Comparison of ENCODE assay signal across 1 cellular context in the genomic region with DNA sequence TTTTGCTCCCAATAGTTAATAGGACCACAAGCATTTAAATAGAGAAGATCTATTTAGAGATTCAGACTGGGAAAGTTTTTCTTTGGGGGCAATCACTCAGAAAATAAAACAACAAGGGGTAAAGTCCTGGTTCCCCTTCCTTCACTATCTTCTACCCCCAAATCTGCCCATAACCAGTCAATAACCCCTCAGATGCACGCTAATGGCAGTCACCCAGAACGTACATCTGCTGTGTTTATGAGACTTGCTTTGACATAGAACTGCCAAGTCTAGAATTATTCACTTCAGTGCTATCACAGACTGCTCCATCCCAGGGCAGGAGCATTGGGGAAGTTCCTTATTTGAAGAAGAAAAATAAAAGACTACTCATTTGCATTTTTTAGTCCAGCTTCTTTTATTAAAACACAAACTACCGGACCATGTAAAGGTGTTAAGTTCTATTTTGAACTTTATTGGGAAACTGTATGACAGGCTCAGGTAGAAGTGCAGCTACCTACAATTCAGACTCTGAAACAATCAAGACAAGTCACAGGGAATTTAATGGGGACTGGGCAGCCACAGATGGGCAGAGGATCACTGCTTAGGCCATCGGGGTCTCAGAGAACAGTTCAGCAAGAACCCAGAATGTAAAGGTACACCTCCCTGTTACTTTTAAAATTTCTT.
TF ChIP-seq lines count a peak whose summit lies in the region.

No MANE protein-coding gene starts in this region.

TF ChIP-seq in GM12878, 131 proteins besides CTCF, POLR2A, EP300 and RAD21:
- no peak for TF ChIP-seq SIX5 (IDR thresholded peaks at IDR 0.05; ENCODE audit: low read depth, low read length, severe bottlenecking)
- TF ChIP-seq MEF2B (IDR thresholded peaks at IDR 0.05; ENCODE audit: partially characterized antibody, poor library complexity, severe bottlenecking), result peak; percentile 51
- peak; percentile 69 for TF ChIP-seq RUNX3 (IDR thresholded peaks at IDR 0.05; ENCODE audit: low read length)
- 0 out of 2 replicates have a peak, but pooled peaks have one; percentile 19 for TF ChIP-seq PML (IDR thresholded peaks at IDR 0.05; ENCODE audit: low read length)
- TF ChIP-seq EED (IDR thresholded peaks at IDR 0.05; ENCODE audit: low read depth), result 0 out of 2 replicates have a peak, but pooled peaks have one; percentile 28
- peak; percentile 54 for TF ChIP-seq IKZF1 (conservative IDR thresholded peaks at IDR 0.05)
- TF ChIP-seq, protein P1, sequence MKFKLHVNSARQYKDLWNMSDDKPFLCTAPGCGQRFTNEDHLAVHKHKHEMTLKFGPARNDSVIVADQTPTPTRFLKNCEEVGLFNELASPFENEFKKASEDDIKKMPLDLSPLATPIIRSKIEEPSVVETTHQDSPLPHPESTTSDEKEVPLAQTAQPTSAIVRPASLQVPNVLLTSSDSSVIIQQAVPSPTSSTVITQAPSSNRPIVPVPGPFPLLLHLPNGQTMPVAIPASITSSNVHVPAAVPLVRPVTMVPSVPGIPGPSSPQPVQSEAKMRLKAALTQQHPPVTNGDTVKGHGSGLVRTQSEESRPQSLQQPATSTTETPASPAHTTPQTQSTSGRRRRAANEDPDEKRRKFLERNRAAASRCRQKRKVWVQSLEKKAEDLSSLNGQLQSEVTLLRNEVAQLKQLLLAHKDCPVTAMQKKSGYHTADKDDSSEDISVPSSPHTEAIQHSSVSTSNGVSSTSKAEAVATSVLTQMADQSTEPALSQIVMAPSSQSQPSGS (IDR thresholded peaks at IDR 0.05; ENCODE audit: low read length), result 0 out of 2 replicates have a peak, but pooled peaks have one; percentile 38
- peak; percentile 68 for TF ChIP-seq NFIC (IDR thresholded peaks at IDR 0.05; ENCODE audit: low read depth, low read length)
- peak; percentile 58; the same call in 1 of the 2 replicates for TF ChIP-seq BCL11A (IDR thresholded peaks at IDR 0.05; ENCODE audit: low read depth, low read length)
- TF ChIP-seq CREM (IDR thresholded peaks at IDR 0.05; ENCODE audit: low read depth), result peak; percentile 50; the same call in 1 of the 2 replicates
- peak; percentile 56 for TF ChIP-seq MTA2 (IDR thresholded peaks at IDR 0.05; ENCODE audit: low read depth)
- TF ChIP-seq, protein P2, sequence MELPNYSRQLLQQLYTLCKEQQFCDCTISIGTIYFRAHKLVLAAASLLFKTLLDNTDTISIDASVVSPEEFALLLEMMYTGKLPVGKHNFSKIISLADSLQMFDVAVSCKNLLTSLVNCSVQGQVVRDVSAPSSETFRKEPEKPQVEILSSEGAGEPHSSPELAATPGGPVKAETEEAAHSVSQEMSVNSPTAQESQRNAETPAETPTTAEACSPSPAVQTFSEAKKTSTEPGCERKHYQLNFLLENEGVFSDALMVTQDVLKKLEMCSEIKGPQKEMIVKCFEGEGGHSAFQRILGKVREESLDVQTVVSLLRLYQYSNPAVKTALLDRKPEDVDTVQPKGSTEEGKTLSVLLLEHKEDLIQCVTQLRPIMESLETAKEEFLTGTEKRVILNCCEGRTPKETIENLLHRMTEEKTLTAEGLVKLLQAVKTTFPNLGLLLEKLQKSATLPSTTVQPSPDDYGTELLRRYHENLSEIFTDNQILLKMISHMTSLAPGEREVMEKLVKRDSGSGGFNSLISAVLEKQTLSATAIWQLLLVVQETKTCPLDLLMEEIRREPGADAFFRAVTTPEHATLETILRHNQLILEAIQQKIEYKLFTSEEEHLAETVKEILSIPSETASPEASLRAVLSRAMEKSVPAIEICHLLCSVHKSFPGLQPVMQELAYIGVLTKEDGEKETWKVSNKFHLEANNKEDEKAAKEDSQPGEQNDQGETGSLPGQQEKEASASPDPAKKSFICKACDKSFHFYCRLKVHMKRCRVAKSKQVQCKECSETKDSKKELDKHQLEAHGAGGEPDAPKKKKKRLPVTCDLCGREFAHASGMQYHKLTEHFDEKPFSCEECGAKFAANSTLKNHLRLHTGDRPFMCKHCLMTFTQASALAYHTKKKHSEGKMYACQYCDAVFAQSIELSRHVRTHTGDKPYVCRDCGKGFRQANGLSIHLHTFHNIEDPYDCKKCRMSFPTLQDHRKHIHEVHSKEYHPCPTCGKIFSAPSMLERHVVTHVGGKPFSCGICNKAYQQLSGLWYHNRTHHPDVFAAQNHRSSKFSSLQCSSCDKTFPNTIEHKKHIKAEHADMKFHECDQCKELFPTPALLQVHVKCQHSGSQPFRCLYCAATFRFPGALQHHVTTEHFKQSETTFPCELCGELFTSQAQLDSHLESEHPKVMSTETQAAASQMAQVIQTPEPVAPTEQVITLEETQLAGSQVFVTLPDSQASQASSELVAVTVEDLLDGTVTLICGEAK (IDR thresholded peaks at IDR 0.05; ENCODE audit: borderline replicate concordance), result peak; percentile 61; the same call in 1 of the 2 replicates
- TF ChIP-seq ETV6 (conservative IDR thresholded peaks at IDR 0.05 in 1 of 2, IDR thresholded peaks at IDR 0.05 in 1 of 2; ENCODE audit: borderline replicate concordance in 1 of 2, low read depth in 1 of 2), result peak in 1 of 2 experiments; percentile 10; a peak in 1 of 4 replicates
- 0 out of 2 replicates have a peak, but pooled peaks have one; percentile 54 for TF ChIP-seq MEF2A (IDR thresholded peaks at IDR 0.05; ENCODE audit: insufficient read depth, low read depth, low read length)
- TF ChIP-seq, protein P3, sequence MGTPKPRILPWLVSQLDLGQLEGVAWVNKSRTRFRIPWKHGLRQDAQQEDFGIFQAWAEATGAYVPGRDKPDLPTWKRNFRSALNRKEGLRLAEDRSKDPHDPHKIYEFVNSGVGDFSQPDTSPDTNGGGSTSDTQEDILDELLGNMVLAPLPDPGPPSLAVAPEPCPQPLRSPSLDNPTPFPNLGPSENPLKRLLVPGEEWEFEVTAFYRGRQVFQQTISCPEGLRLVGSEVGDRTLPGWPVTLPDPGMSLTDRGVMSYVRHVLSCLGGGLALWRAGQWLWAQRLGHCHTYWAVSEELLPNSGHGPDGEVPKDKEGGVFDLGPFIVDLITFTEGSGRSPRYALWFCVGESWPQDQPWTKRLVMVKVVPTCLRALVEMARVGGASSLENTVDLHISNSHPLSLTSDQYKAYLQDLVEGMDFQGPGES (IDR thresholded peaks at IDR 0.05), result no peak
- TF ChIP-seq FOXM1 (IDR thresholded peaks at IDR 0.05; ENCODE audit: low read depth, low read length), result peak; percentile 62; the same call in 1 of the 2 replicates
- TF ChIP-seq TBL1XR1 (IDR thresholded peaks at IDR 0.05; ENCODE audit: low read depth, low read length), result no peak
- TF ChIP-seq SPI1 (IDR thresholded peaks at IDR 0.05; ENCODE audit: borderline replicate concordance, insufficient read depth, low read depth, low read length), result peak; percentile 36; the same call in 1 of the 2 replicates
- TF ChIP-seq TCF12 (IDR thresholded peaks at IDR 0.05; ENCODE audit: low read depth, low read length), result 0 out of 2 replicates have a peak, but pooled peaks have one; percentile 48
- TF ChIP-seq, protein P4, sequence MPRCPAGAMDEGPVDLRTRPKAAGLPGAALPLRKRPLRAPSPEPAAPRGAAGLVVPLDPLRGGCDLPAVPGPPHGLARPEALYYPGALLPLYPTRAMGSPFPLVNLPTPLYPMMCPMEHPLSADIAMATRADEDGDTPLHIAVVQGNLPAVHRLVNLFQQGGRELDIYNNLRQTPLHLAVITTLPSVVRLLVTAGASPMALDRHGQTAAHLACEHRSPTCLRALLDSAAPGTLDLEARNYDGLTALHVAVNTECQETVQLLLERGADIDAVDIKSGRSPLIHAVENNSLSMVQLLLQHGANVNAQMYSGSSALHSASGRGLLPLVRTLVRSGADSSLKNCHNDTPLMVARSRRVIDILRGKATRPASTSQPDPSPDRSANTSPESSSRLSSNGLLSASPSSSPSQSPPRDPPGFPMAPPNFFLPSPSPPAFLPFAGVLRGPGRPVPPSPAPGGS (IDR thresholded peaks at IDR 0.05; ENCODE audit: borderline replicate concordance, insufficient read depth, low read depth, low read length, poor library complexity, severe bottlenecking), result peak; percentile 53
- peak; percentile 62; the same call in 1 of the 2 replicates for TF ChIP-seq MTA3 (IDR thresholded peaks at IDR 0.05; ENCODE audit: borderline replicate concordance, low read length)
- TF ChIP-seq, protein P5, sequence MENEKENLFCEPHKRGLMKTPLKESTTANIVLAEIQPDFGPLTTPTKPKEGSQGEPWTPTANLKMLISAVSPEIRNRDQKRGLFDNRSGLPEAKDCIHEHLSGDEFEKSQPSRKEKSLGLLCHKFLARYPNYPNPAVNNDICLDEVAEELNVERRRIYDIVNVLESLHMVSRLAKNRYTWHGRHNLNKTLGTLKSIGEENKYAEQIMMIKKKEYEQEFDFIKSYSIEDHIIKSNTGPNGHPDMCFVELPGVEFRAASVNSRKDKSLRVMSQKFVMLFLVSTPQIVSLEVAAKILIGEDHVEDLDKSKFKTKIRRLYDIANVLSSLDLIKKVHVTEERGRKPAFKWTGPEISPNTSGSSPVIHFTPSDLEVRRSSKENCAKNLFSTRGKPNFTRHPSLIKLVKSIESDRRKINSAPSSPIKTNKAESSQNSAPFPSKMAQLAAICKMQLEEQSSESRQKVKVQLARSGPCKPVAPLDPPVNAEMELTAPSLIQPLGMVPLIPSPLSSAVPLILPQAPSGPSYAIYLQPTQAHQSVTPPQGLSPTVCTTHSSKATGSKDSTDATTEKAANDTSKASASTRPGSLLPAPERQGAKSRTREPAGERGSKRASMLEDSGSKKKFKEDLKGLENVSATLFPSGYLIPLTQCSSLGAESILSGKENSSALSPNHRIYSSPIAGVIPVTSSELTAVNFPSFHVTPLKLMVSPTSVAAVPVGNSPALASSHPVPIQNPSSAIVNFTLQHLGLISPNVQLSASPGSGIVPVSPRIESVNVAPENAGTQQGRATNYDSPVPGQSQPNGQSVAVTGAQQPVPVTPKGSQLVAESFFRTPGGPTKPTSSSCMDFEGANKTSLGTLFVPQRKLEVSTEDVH (IDR thresholded peaks at IDR 0.05; ENCODE audit: low read depth, partially characterized antibody), result no peak
- TF ChIP-seq, protein P6, sequence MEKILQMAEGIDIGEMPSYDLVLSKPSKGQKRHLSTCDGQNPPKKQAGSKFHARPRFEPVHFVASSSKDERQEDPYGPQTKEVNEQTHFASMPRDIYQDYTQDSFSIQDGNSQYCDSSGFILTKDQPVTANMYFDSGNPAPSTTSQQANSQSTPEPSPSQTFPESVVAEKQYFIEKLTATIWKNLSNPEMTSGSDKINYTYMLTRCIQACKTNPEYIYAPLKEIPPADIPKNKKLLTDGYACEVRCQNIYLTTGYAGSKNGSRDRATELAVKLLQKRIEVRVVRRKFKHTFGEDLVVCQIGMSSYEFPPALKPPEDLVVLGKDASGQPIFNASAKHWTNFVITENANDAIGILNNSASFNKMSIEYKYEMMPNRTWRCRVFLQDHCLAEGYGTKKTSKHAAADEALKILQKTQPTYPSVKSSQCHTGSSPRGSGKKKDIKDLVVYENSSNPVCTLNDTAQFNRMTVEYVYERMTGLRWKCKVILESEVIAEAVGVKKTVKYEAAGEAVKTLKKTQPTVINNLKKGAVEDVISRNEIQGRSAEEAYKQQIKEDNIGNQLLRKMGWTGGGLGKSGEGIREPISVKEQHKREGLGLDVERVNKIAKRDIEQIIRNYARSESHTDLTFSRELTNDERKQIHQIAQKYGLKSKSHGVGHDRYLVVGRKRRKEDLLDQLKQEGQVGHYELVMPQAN (conservative IDR thresholded peaks at IDR 0.05), result no peak
- TF ChIP-seq IKZF2 (IDR thresholded peaks at IDR 0.05), result peak; percentile 62 to 64; a peak in 3 of 4 replicates
- peak; percentile 74; the same call in 1 of the 2 replicates for TF ChIP-seq PAX5 (IDR thresholded peaks at IDR 0.05; ENCODE audit: borderline replicate concordance, low read depth, low read length)
- no peak for TF ChIP-seq KDM1A (IDR thresholded peaks at IDR 0.05; ENCODE audit: borderline replicate concordance)
- TF ChIP-seq ZNF24 (IDR thresholded peaks at IDR 0.05), result no peak; the same call in 1 of the 2 replicates
